ENCODE assay signal across 38 cellular contexts in the genomic region with DNA sequence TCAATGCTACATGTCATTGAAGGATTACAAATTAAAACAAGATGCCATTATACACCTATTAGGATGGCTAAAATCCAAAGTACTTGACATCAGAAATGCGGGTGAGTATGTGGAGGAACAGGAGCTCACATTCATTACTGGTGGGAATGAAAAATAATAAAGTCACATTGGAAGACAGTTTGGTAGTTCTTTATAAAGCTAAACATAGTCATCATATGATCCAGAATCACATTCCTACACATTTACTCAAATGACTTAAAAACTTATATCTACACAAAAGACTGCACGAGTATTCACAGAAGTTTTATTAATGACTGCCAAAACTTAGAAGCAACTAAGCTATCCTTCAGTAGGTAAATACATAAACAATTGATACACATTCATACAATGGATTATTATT.
"Had no signal": no experiment of that assay in that cellular context is flagged by ENCODE, and none has a peak within 500 bp of the region (broad histone marks: within the 10 kb centered on the region; RNA-seq: fewer than 3 reads in every experiment).

No MANE protein-coding gene starts in this region.

- H3K27me3 Mint-ChIP-seq: activated naive CD4-positive, alpha-beta T cell treated with anti-CD3 and anti-CD28 coated beads, Interleukin-2, amount 10 ng/mL, durations not matched to agents 7 days and 5 days; activated naive CD4-positive, alpha-beta T cell treated with anti-CD3 and anti-CD28 coated beads, Interleukin-2, amount 50 U/mL, for 24 hours; activated naive CD8-positive, alpha-beta T cell; activated naive CD8-positive, alpha-beta T cell treated with anti-CD3 and anti-CD28 coated beads for 36 hours; activated naive CD8-positive, alpha-beta T cell treated with anti-CD3 and anti-CD28 coated beads, Interleukin-2, amount 10 ng/mL, durations not matched to agents 7 days and 5 days; activated naive CD8-positive, alpha-beta T cell treated with anti-CD3 and anti-CD28 coated beads, Interleukin-2, amount 50 U/mL, for 24 hours; activated T-cell treated with anti-CD3 and anti-CD28 coated beads, Interleukin-2, amount 50 U/mL, for 24 hours; activated T-helper 17 cell treated with anti-CD3 and anti-CD28 coated beads, Interleukin-2, amount 50 U/mL, for 72 hours; brain; central memory CD8-positive, alpha-beta T cell had no signal

- H3K27ac Mint-ChIP-seq: activated naive CD4-positive, alpha-beta T cell treated with anti-CD3 and anti-CD28 coated beads for 36 hours; activated naive CD4-positive, alpha-beta T cell treated with anti-CD3 and anti-CD28 coated beads, Interleukin-2, amount 10 ng/mL, durations not matched to agents 7 days and 5 days; activated naive CD4-positive, alpha-beta T cell treated with anti-CD3 and anti-CD28 coated beads, Interleukin-2, amount 50 U/mL, for 24 hours; activated naive CD4-positive, alpha-beta T cell treated with anti-CD3 and anti-CD28 coated beads, Interleukin-2, amount 50 U/mL, for 72 hours; activated naive CD8-positive, alpha-beta T cell; activated naive CD8-positive, alpha-beta T cell treated with anti-CD3 and anti-CD28 coated beads for 36 hours; activated naive CD8-positive, alpha-beta T cell treated with anti-CD3 and anti-CD28 coated beads, Interleukin-2, amount 10 ng/mL, durations not matched to agents 7 days and 5 days; activated naive CD8-positive, alpha-beta T cell treated with anti-CD3 and anti-CD28 coated beads, Interleukin-2, amount 50 U/mL, for 24 hours; activated T-cell treated with anti-CD3 and anti-CD28 coated beads, Interleukin-2, amount 50 U/mL, for 24 hours; activated T-cell treated with anti-CD3 and anti-CD28 coated beads, Interleukin-2, amount 50 U/mL, for 72 hours; activated T-helper 1 cell treated with anti-CD3 and anti-CD28 coated beads, Interleukin-12 subunit alpha, Interleukin-12 subunit beta, Interleukin-2, Interleukin-4 antibody, amounts not matched to agents 30 ng/mL and 10 ng/mL and 1 ng/mL, durations not matched to agents 14 hours and 24 hours and 36 hours; activated T-helper 17 cell treated with anti-CD3 and anti-CD28 coated beads, Interleukin-2, amount 50 U/mL, for 72 hours; activated T-helper 2 cell treated with anti-CD3 and anti-CD28 coated beads, Interferon-gamma antibody, Interleukin-2, Interleukin-4, amounts not matched to agents 10 μg/mL and 5 μg/mL and 100 μg/mL, durations not matched to agents 14 hours and 24 hours and 36 hours; brain had no signal

- H3K4me3 Mint-ChIP-seq: activated naive CD4-positive, alpha-beta T cell treated with anti-CD3 and anti-CD28 coated beads for 36 hours; activated naive CD4-positive, alpha-beta T cell treated with anti-CD3 and anti-CD28 coated beads, Interleukin-2, amount 10 ng/mL, durations not matched to agents 7 days and 5 days; activated naive CD4-positive, alpha-beta T cell treated with anti-CD3 and anti-CD28 coated beads, Interleukin-2, amount 50 U/mL, for 24 hours; activated naive CD8-positive, alpha-beta T cell; activated naive CD8-positive, alpha-beta T cell treated with anti-CD3 and anti-CD28 coated beads for 36 hours; activated naive CD8-positive, alpha-beta T cell treated with anti-CD3 and anti-CD28 coated beads, Interleukin-2, amount 10 ng/mL, durations not matched to agents 7 days and 5 days; activated naive CD8-positive, alpha-beta T cell treated with anti-CD3 and anti-CD28 coated beads, Interleukin-2, amount 50 U/mL, for 24 hours; activated T-cell treated with anti-CD3 and anti-CD28 coated beads, Interleukin-2, amount 50 U/mL, for 24 hours; activated T-cell treated with anti-CD3 and anti-CD28 coated beads, Interleukin-2, amount 50 U/mL, for 4 hours; activated T-cell treated with anti-CD3 and anti-CD28 coated beads, Interleukin-2, amount 50 U/mL, for 72 hours; activated T-helper 1 cell treated with anti-CD3 and anti-CD28 coated beads, Interleukin-12 subunit alpha, Interleukin-12 subunit beta, Interleukin-2, Interleukin-4 antibody, amounts not matched to agents 30 ng/mL and 10 ng/mL and 1 ng/mL, durations not matched to agents 14 hours and 24 hours and 36 hours; activated T-helper 17 cell treated with anti-CD3 and anti-CD28 coated beads, Interleukin-2, amount 50 U/mL, for 72 hours; brain; central memory CD8-positive, alpha-beta T cell had no signal

- ATAC-seq: activated naive CD4-positive, alpha-beta T cell treated with anti-CD3 and anti-CD28 coated beads, Interleukin-2, amount 50 U/mL, for 72 hours; activated naive CD8-positive, alpha-beta T cell treated with anti-CD3 and anti-CD28 coated beads, Interleukin-2, amount 50 U/mL, for 24 hours; activated T-cell treated with anti-CD3 and anti-CD28 coated beads, Interleukin-2, amount 50 U/mL, for 4 hours; activated T-cell treated with anti-CD3 and anti-CD28 coated beads, Interleukin-2, amount 50 U/mL, for 72 hours; activated T-helper 17 cell treated with anti-CD3 and anti-CD28 coated beads, Interleukin-2, amount 50 U/mL, for 72 hours; body of pancreas had no signal

- H3K27me3 ChIP-seq: adrenal gland, ascending aorta, body of pancreas, brain microvascular endothelial cell, breast epithelium, cardiac muscle cell had no signal

- H3K36me3 Mint-ChIP-seq: activated naive CD4-positive, alpha-beta T cell treated with anti-CD3 and anti-CD28 coated beads, Interleukin-2, amount 10 ng/mL, durations not matched to agents 7 days and 5 days; activated naive CD4-positive, alpha-beta T cell treated with anti-CD3 and anti-CD28 coated beads, Interleukin-2, amount 50 U/mL, for 72 hours; activated naive CD8-positive, alpha-beta T cell; activated naive CD8-positive, alpha-beta T cell treated with anti-CD3 and anti-CD28 coated beads for 36 hours; activated naive CD8-positive, alpha-beta T cell treated with anti-CD3 and anti-CD28 coated beads, Interleukin-2, amount 10 ng/mL, durations not matched to agents 7 days and 5 days had no signal

- H3K4me3 ChIP-seq: adrenal gland, ascending aorta, body of pancreas, breast epithelium, cardiac muscle cell had no signal

- H3K27ac ChIP-seq: adrenal gland, ascending aorta, body of pancreas, brain microvascular endothelial cell, breast epithelium, cardiac muscle cell had no signal

- H3K4me1 Mint-ChIP-seq: activated naive CD4-positive, alpha-beta T cell treated with anti-CD3 and anti-CD28 coated beads, Interleukin-2, amount 10 ng/mL, durations not matched to agents 7 days and 5 days; activated naive CD4-positive, alpha-beta T cell treated with anti-CD3 and anti-CD28 coated beads, Interleukin-2, amount 50 U/mL, for 24 hours; activated naive CD8-positive, alpha-beta T cell treated with anti-CD3 and anti-CD28 coated beads for 36 hours; activated naive CD8-positive, alpha-beta T cell treated with anti-CD3 and anti-CD28 coated beads, Interleukin-2, amount 10 ng/mL, durations not matched to agents 7 days and 5 days; activated naive CD8-positive, alpha-beta T cell treated with anti-CD3 and anti-CD28 coated beads, Interleukin-2, amount 50 U/mL, for 24 hours; activated T-helper 17 cell treated with anti-CD3 and anti-CD28 coated beads, Interleukin-2, amount 50 U/mL, for 72 hours; brain; central memory CD8-positive, alpha-beta T cell had no signal

- H3K4me1 ChIP-seq: adrenal gland, ascending aorta, body of pancreas, breast epithelium had no signal

- H3K9me3 Mint-ChIP-seq: activated naive CD4-positive, alpha-beta T cell treated with anti-CD3 and anti-CD28 coated beads, Interleukin-2, amount 10 ng/mL, durations not matched to agents 7 days and 5 days; activated naive CD4-positive, alpha-beta T cell treated with anti-CD3 and anti-CD28 coated beads, Interleukin-2, amount 50 U/mL, for 24 hours; activated naive CD4-positive, alpha-beta T cell treated with anti-CD3 and anti-CD28 coated beads, Interleukin-2, amount 50 U/mL, for 72 hours; activated naive CD8-positive, alpha-beta T cell treated with anti-CD3 and anti-CD28 coated beads for 36 hours; activated naive CD8-positive, alpha-beta T cell treated with anti-CD3 and anti-CD28 coated beads, Interleukin-2, amount 10 ng/mL, durations not matched to agents 7 days and 5 days; activated naive CD8-positive, alpha-beta T cell treated with anti-CD3 and anti-CD28 coated beads, Interleukin-2, amount 50 U/mL, for 24 hours; activated T-cell treated with anti-CD3 and anti-CD28 coated beads, Interleukin-2, amount 50 U/mL, for 72 hours; activated T-helper 17 cell treated with anti-CD3 and anti-CD28 coated beads, Interleukin-2, amount 50 U/mL, for 72 hours; activated T-helper 2 cell treated with anti-CD3 and anti-CD28 coated beads, Interferon-gamma antibody, Interleukin-2, Interleukin-4, amounts not matched to agents 10 μg/mL and 5 μg/mL and 100 μg/mL, durations not matched to agents 14 hours and 24 hours and 36 hours; central memory CD8-positive, alpha-beta T cell had no signal

- H3K9me3 ChIP-seq: adrenal gland, ascending aorta, body of pancreas, breast epithelium had no signal

- H3K36me3 ChIP-seq: adrenal gland, ascending aorta, brain microvascular endothelial cell, breast epithelium, cardiac muscle cell had no signal

- DNase-seq: activated effector memory CD4-positive, alpha-beta T cell treated with anti-CD3 and anti-CD28 coated beads, Interleukin-2, amount 50 U/mL, for 16 hours; activated effector memory CD4-positive, alpha-beta T cell treated with Interleukin-2 at 50 U/mL for 16 hours; activated gamma-delta T cell; activated gamma-delta T cell treated with Interleukin-2 at 50 U/mL for 16 hours; activated naive CD4-positive, alpha-beta T cell; activated naive CD4-positive, alpha-beta T cell treated with anti-CD3 and anti-CD28 coated beads for 36 hours; activated naive CD4-positive, alpha-beta T cell treated with anti-CD3 and anti-CD28 coated beads, Interleukin-2, amount 10 ng/mL, durations not matched to agents 7 days and 5 days; activated naive CD4-positive, alpha-beta T cell treated with anti-CD3 and anti-CD28 coated beads, Interleukin-2, amount 50 U/mL, for 16 hours; activated naive CD4-positive, alpha-beta T cell treated with Interleukin-2 at 50 U/mL for 16 hours; activated naive CD8-positive, alpha-beta T cell treated with anti-CD3 and anti-CD28 coated beads for 36 hours; activated naive CD8-positive, alpha-beta T cell treated with anti-CD3 and anti-CD28 coated beads, Interleukin-2, amount 10 ng/mL, durations not matched to agents 7 days and 5 days; activated naive CD8-positive, alpha-beta T cell treated with anti-CD3 and anti-CD28 coated beads, Interleukin-2, amount 50 U/mL, for 24 hours; activated T-cell treated with anti-CD3 and anti-CD28 coated beads, Interleukin-2, amount 50 U/mL, for 1 hour; activated T-cell treated with anti-CD3 and anti-CD28 coated beads, Interleukin-2, amount 50 U/mL, for 24 hours; activated T-cell treated with anti-CD3 and anti-CD28 coated beads, Interleukin-2, amount 50 U/mL, for 4 hours; activated T-cell treated with anti-CD3 and anti-CD28 coated beads, Interleukin-2, amount 50 U/mL, for 48 hours; activated T-cell treated with anti-CD3 and anti-CD28 coated beads, Interleukin-2, amount 50 U/mL, for 72 hours; adrenal gland; amniotic stem cell; amygdala; anterior cingulate cortex; aorta; body of pancreas; brain microvascular endothelial cell; caudate nucleus; central memory CD4-positive, alpha-beta T cell; cerebellar nuclear complex had no signal
